12 cellular contexts compared by ENCODE assay signal in genomic region chr1:234983554-234983911, GRCh38.
DNase-seq lines count a peak whose midpoint lies in the region; ATAC-seq and TF ChIP-seq lines count a peak whose summit lies in the region.
"Had no signal": no experiment of that assay in that cellular context is flagged by ENCODE, and none has a peak within 500 bp of the region (broad histone marks: within the 10 kb centered on the region; RNA-seq: fewer than 3 reads in every experiment).

No MANE protein-coding gene starts in this region.

- in situ Hi-C loops in transverse colon (cut with MboI; ENCODE audit: low pct_ligation_motif_present in 1 of 4, low pct_unique_long_range_greater_than_20kb in 1 of 4, low sequenced_read_pairs in 3 of 4): loop anchor here in 2 of 4 donors (10.0 kb wide), 2 partner anchors 101 to 259 kb away; no protein-coding TSS in a partner anchor

- no peak for TF ChIP-seq POLR2A in transverse colon (IDR thresholded peaks at IDR 0.05)
- TF ChIP-seq POLR2A in prostate gland (IDR thresholded peaks at IDR 0.05): no peak

- H3K18ac ChIP-seq in mesendoderm (ENCODE audit: low read length): no peak overlapping the region

- H4K5ac ChIP-seq in mesendoderm (ENCODE audit: low read length): no peak overlapping the region

- H3K9me3 ChIP-seq in transverse colon: no peaks in the 10 kb centered on the region
- no peaks in the 10 kb centered on the region for H3K9me3 ChIP-seq in prostate gland

- peaks cover 11% of the 10 kb centered on the region for H3K36me3 Mint-ChIP-seq in activated CD8-positive, alpha-beta memory T cell treated with anti-CD3 and anti-CD28 coated beads, Interleukin-2, amount 10 ng/mL, durations not matched to agents 7 days and 5 days
- H3K36me3 Mint-ChIP-seq in activated naive CD8-positive, alpha-beta T cell treated with anti-CD3 and anti-CD28 coated beads, Interleukin-2, amount 10 ng/mL, durations not matched to agents 7 days and 5 days: peaks cover 2% of the 10 kb centered on the region
- H3K36me3 Mint-ChIP-seq: immature natural killer cell had no signal

- H3K4me3 Mint-ChIP-seq in activated CD8-positive, alpha-beta memory T cell treated with anti-CD3 and anti-CD28 coated beads, Interleukin-2, amount 10 ng/mL, durations not matched to agents 7 days and 5 days: no peak overlapping the region
- no peak overlapping the region for H3K4me3 Mint-ChIP-seq in activated naive CD8-positive, alpha-beta T cell treated with anti-CD3 and anti-CD28 coated beads, Interleukin-2, amount 10 ng/mL, durations not matched to agents 7 days and 5 days
- H3K4me3 Mint-ChIP-seq: immature natural killer cell had no signal

- no peak for TF ChIP-seq CTCF in transverse colon (IDR thresholded peaks at IDR 0.05)
- no peak for TF ChIP-seq CTCF in prostate gland (IDR thresholded peaks at IDR 0.05)

- H3K36me3 ChIP-seq in mesendoderm (ENCODE audit: control insufficient read depth, insufficient read depth, low read length) (no peaks in the 10 kb centered on the region), transverse colon (no peaks in the 10 kb centered on the region), prostate gland (no peaks in the 10 kb centered on the region)

- CTCF ChIA-PET in activated CD8-positive, alpha-beta memory T cell treated with anti-CD3 and anti-CD28 coated beads, Interleukin-2, amount 10 ng/mL, durations not matched to agents 7 days and 5 days (lab: Charles Lee): interaction anchor here (1.4 kb wide), 1 partner anchor 24 kb away, joined by 4 read pairs; no protein-coding TSS in a partner anchor

- no peak overlapping the region for H2BK5ac ChIP-seq in mesendoderm (ENCODE audit: low read length)

- H3K4me1 Mint-ChIP-seq in activated CD8-positive, alpha-beta memory T cell treated with anti-CD3 and anti-CD28 coated beads, Interleukin-2, amount 10 ng/mL, durations not matched to agents 7 days and 5 days: peaks cover 69% of the 10 kb centered on the region
- peaks cover 56% of the 10 kb centered on the region for H3K4me1 Mint-ChIP-seq in activated naive CD8-positive, alpha-beta T cell treated with anti-CD3 and anti-CD28 coated beads, Interleukin-2, amount 10 ng/mL, durations not matched to agents 7 days and 5 days

- H3K4me2 ChIP-seq in mesendoderm (ENCODE audit: low read length): no peak overlapping the region

- TF ChIP-seq EP300 in transverse colon (IDR thresholded peaks at IDR 0.05; ENCODE audit: low read depth): no peak

- H3K23ac ChIP-seq in mesendoderm (ENCODE audit: low read length): no peak overlapping the region

- DNase-seq in activated CD8-positive, alpha-beta memory T cell treated with anti-CD3 and anti-CD28 coated beads, Interleukin-2, amount 10 ng/mL, durations not matched to agents 7 days and 5 days: no peak
- no peak for DNase-seq in activated CD8-positive, alpha-beta memory T cell treated with anti-CD3 and anti-CD28 coated beads for 24 hours
- DNase-seq in activated naive CD8-positive, alpha-beta T cell treated with anti-CD3 and anti-CD28 coated beads, Interleukin-2, amount 10 ng/mL, durations not matched to agents 7 days and 5 days: no peak
- DNase-seq in mesendoderm (no peak), transverse colon (no peak), prostate gland (ENCODE audit: low spot score) (no peak), globus pallidus (ENCODE audit: low spot score) (no peak)
- DNase-seq: cerebellar nuclear complex, DMS79, immature natural killer cell had no signal

- H3K4me1 ChIP-seq in mesendoderm (ENCODE audit: control insufficient read depth, low read depth, low read length): peaks cover 4% of the 10 kb centered on the region
- peaks cover 57 to 66% (median 61%) of the 10 kb centered on the region in 4 donors for H3K4me1 ChIP-seq in transverse colon
- peaks cover 20% of the 10 kb centered on the region for H3K4me1 ChIP-seq in prostate gland (replicated peaks)

- no peak overlapping the region for H4K8ac ChIP-seq in mesendoderm (ENCODE audit: low read depth, low read length)

- no peaks in the 10 kb centered on the region for H3K9me3 Mint-ChIP-seq in activated CD8-positive, alpha-beta memory T cell treated with anti-CD3 and anti-CD28 coated beads, Interleukin-2, amount 10 ng/mL, durations not matched to agents 7 days and 5 days (ENCODE audit: low read depth)
- no peaks in the 10 kb centered on the region for H3K9me3 Mint-ChIP-seq in activated naive CD8-positive, alpha-beta T cell treated with anti-CD3 and anti-CD28 coated beads, Interleukin-2, amount 10 ng/mL, durations not matched to agents 7 days and 5 days
- H3K9me3 Mint-ChIP-seq: immature natural killer cell, neural crest cell had no signal

- H3K79me2 ChIP-seq in mesendoderm (ENCODE audit: control insufficient read depth, insufficient read depth, low read length): no peaks in the 10 kb centered on the region

- no peak overlapping the region for H2BK120ac ChIP-seq in mesendoderm (ENCODE audit: low read depth, low read length)

- POLR2A ChIA-PET in activated naive CD8-positive, alpha-beta T cell treated with anti-CD3 and anti-CD28 coated beads, Interleukin-2, amount 10 ng/mL, durations not matched to agents 7 days and 5 days (lab: Charles Lee): interaction anchor here (0.6 to 1.2 kb wide), 2 partner anchors 9 to 373 kb away, joined by 3 to 6 read pairs; partner anchors contain the start of gene IRF2BP2

- H3K4me3 ChIP-seq in mesendoderm (ENCODE audit: low read length) (no peak overlapping the region), transverse colon (no peak overlapping the region), prostate gland (no peak overlapping the region)

- H2AK5ac ChIP-seq in mesendoderm (ENCODE audit: low read length): peak overlapping the region; percentile 16

- WGBS in mesendoderm (ENCODE audit: extremely low coverage, insufficient coverage, low lambda C conversion rate): no CpG with 5 or more reads among the region's 4 CpGs
- 69 to 89% methylated on average over 3 to 4 of the region's 4 CpGs for WGBS in transverse colon (ENCODE audit: low coverage in 1 of 2), 2 donors
- 91% methylated on average over 4 of the region's 4 CpGs for WGBS in prostate gland

- no peaks in the 10 kb centered on the region for H3K27me3 Mint-ChIP-seq in activated CD8-positive, alpha-beta memory T cell treated with anti-CD3 and anti-CD28 coated beads, Interleukin-2, amount 10 ng/mL, durations not matched to agents 7 days and 5 days
- H3K27me3 Mint-ChIP-seq in activated naive CD8-positive, alpha-beta T cell treated with anti-CD3 and anti-CD28 coated beads, Interleukin-2, amount 10 ng/mL, durations not matched to agents 7 days and 5 days: no peaks in the 10 kb centered on the region

- no peaks in the 10 kb centered on the region for H3K79me1 ChIP-seq in mesendoderm (ENCODE audit: low read length)

- peak overlapping the region; percentile 44 for H3K27ac Mint-ChIP-seq in activated CD8-positive, alpha-beta memory T cell treated with anti-CD3 and anti-CD28 coated beads, Interleukin-2, amount 10 ng/mL, durations not matched to agents 7 days and 5 days
- H3K27ac Mint-ChIP-seq in activated naive CD8-positive, alpha-beta T cell treated with anti-CD3 and anti-CD28 coated beads, Interleukin-2, amount 10 ng/mL, durations not matched to agents 7 days and 5 days: peak overlapping the region; percentile 62
- H3K27ac Mint-ChIP-seq: immature natural killer cell had no signal

- ATAC-seq in activated CD8-positive, alpha-beta memory T cell treated with anti-CD3 and anti-CD28 coated beads, Interleukin-2, amount 10 ng/mL, durations not matched to agents 7 days and 5 days: no peak
- no peak for ATAC-seq in activated naive CD8-positive, alpha-beta T cell treated with anti-CD3 and anti-CD28 coated beads, Interleukin-2, amount 10 ng/mL, durations not matched to agents 7 days and 5 days (ENCODE audit: low read depth)
- no peak for ATAC-seq in SK-N-SH treated with all-trans-retinoic acid at 6 μM for 48 hours

- H3K27ac ChIP-seq in mesendoderm (ENCODE audit: low read depth, low read length) (no peak overlapping the region), transverse colon (peak overlapping the region; percentile 84 to 91 (median 89)), prostate gland (no peak overlapping the region)

- H3K4ac ChIP-seq in mesendoderm (ENCODE audit: low read depth, low read length): no peak overlapping the region

- H2BK15ac ChIP-seq in mesendoderm (replicated peaks; ENCODE audit: low read depth): no peak overlapping the region

- H3K9ac ChIP-seq in mesendoderm (ENCODE audit: low read length): no peak overlapping the region

- no peak overlapping the region for H3K56ac ChIP-seq in mesendoderm (ENCODE audit: low read length)

- intact Hi-C loops in transverse colon (cut with DNase I; ENCODE audit: low total_unique reads): loop anchor here (10.0 kb wide), 1 partner anchor 449 kb away; no protein-coding TSS in a partner anchor
- intact Hi-C loops in prostate gland (cut with DNase I): loop anchor here (10.0 kb wide), 1 partner anchor 449 kb away; no protein-coding TSS in a partner anchor

- H3K27me3 ChIP-seq in mesendoderm (ENCODE audit: insufficient read depth, low read length, poor library complexity): no peaks in the 10 kb centered on the region
- no peaks in the 10 kb centered on the region for H3K27me3 ChIP-seq in transverse colon
- H3K27me3 ChIP-seq in prostate gland (replicated peaks; ENCODE audit: insufficient read depth): no peaks in the 10 kb centered on the region

TF ChIP-seq in SK-N-SH treated with all-trans-retinoic acid at 6 μM for 48 hours, 23 proteins besides CTCF, POLR2A, EP300 and RAD21:
- TF ChIP-seq, protein P1, sequence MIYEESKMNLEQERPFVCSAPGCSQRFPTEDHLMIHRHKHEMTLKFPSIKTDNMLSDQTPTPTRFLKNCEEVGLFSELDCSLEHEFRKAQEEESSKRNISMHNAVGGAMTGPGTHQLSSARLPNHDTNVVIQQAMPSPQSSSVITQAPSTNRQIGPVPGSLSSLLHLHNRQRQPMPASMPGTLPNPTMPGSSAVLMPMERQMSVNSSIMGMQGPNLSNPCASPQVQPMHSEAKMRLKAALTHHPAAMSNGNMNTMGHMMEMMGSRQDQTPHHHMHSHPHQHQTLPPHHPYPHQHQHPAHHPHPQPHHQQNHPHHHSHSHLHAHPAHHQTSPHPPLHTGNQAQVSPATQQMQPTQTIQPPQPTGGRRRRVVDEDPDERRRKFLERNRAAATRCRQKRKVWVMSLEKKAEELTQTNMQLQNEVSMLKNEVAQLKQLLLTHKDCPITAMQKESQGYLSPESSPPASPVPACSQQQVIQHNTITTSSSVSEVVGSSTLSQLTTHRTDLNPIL (CRISPR knock-in tag; IDR thresholded peaks at IDR 0.05; ENCODE audit: low read depth): no peak
- no peak for TF ChIP-seq OSR1 (CRISPR knock-in tag; IDR thresholded peaks at IDR 0.05)
- TF ChIP-seq ZFP3 (CRISPR knock-in tag; IDR thresholded peaks at IDR 0.05): no peak
- TF ChIP-seq CSDC2 (CRISPR knock-in tag; IDR thresholded peaks at IDR 0.05): no peak
- no peak for TF ChIP-seq RARB (CRISPR knock-in tag; IDR thresholded peaks at IDR 0.05)
- TF ChIP-seq ESRRG (CRISPR knock-in tag; IDR thresholded peaks at IDR 0.05): no peak
- TF ChIP-seq TCF4 (CRISPR knock-in tag; IDR thresholded peaks at IDR 0.05; ENCODE audit: borderline replicate concordance): no peak
- TF ChIP-seq BACH2 (CRISPR knock-in tag; IDR thresholded peaks at IDR 0.05; ENCODE audit: borderline replicate concordance): no peak
- no peak for TF ChIP-seq ARNTL (CRISPR knock-in tag; IDR thresholded peaks at IDR 0.05; ENCODE audit: borderline replicate concordance, low read depth)

Comparison
In these comparisons a context has a peak if more than half of its experiments do, and no peak if none do; other contexts are left out.
1. H3K27ac ChIP-seq: peak in transverse colon (4 of 4); none in mesendoderm (single experiment) and prostate gland (0 of 2).